ENCODE assay signal across 19 cellular contexts in the genomic region with DNA sequence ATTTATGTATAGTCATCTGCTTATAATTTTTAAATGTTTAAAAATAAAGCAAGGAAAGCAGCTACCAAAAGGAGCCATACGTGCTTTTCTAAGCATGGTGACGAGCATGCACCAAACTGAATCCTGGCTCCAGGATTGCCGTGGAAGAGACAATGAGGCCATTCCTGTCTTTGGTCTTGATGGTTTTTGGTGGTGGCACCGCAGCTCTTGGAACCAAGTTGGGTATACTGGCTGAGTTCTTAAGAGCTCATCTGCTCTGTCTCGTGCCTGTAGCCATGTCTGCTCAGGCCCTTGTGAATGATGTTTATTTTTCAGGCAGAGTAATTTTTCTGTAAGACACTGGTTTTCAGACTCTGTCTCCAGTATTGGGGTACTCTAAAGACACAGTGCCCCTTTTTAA.
DNase-seq lines count a peak whose midpoint lies in the region; ATAC-seq and TF ChIP-seq lines count a peak whose summit lies in the region.
"Had no signal": no experiment of that assay in that cellular context is flagged by ENCODE, and none has a peak within 500 bp of the region (broad histone marks: within the 10 kb centered on the region; RNA-seq: fewer than 3 reads in every experiment).

No MANE protein-coding gene starts in this region.

- no peaks in the 10 kb centered on the region for H3K27me3 ChIP-seq in right atrium auricular region
- no peaks in the 10 kb centered on the region for H3K27me3 ChIP-seq in esophagus squamous epithelium
- no peaks in the 10 kb centered on the region for H3K27me3 ChIP-seq in smooth muscle cell (ENCODE audit: low read depth)
- no peaks in the 10 kb centered on the region for H3K27me3 ChIP-seq in vagina
- no peaks in the 10 kb centered on the region for H3K27me3 ChIP-seq in GM23338 (ENCODE audit: insufficient read depth)

- TF ChIP-seq POLR2A in esophagus squamous epithelium (IDR thresholded peaks at IDR 0.05) = no peak
- TF ChIP-seq POLR2A in vagina (IDR thresholded peaks at IDR 0.05) = no peak

- H3K4me3 Mint-ChIP-seq in GM23338 = no peak overlapping the region
- H3K4me3 Mint-ChIP-seq: CD4-positive, CD25-positive, alpha-beta regulatory T cell had no signal

- H3K9me2 ChIP-seq in GM23338 (ENCODE audit: insufficient read depth) = no peaks in the 10 kb centered on the region

- H3K9me3 Mint-ChIP-seq in GM23338 = no peaks in the 10 kb centered on the region
- H3K9me3 Mint-ChIP-seq: CD4-positive, CD25-positive, alpha-beta regulatory T cell had no signal

- peaks cover 15% of the 10 kb centered on the region for H3K4me1 Mint-ChIP-seq in GM23338

- H3K79me2 ChIP-seq in smooth muscle cell (ENCODE audit: low read depth) = peaks cover 100% of the 10 kb centered on the region
- H3K79me2 ChIP-seq in GM23338 (replicated peaks; ENCODE audit: insufficient read depth) = no peaks in the 10 kb centered on the region

- H3K4me3 ChIP-seq in right atrium auricular region = no peak overlapping the region
- no peak overlapping the region for H3K4me3 ChIP-seq in esophagus squamous epithelium
- no peak overlapping the region for H3K4me3 ChIP-seq in smooth muscle cell
- no peak overlapping the region for H3K4me3 ChIP-seq in vagina
- no peak overlapping the region for H3K4me3 ChIP-seq in GM23338
- H3K4me3 ChIP-seq: GM12878, K562 had no signal

- H3K4me2 ChIP-seq in smooth muscle cell (peak overlapping the region; percentile 3), GM23338 (no peak overlapping the region)

- H3K36me3 Mint-ChIP-seq in GM23338 (ENCODE audit: low read depth) = no peaks in the 10 kb centered on the region

- no peak overlapping the region for H3K27ac Mint-ChIP-seq in GM23338
- H3K27ac Mint-ChIP-seq: CD4-positive, CD25-positive, alpha-beta regulatory T cell had no signal

- WGBS in esophagus squamous epithelium, 2 donors = 55 to 76% methylated on average over 5 of the region's 5 CpGs
- 95% methylated on average over 5 of the region's 5 CpGs for WGBS in smooth muscle cell (ENCODE audit: low lambda C conversion rate)

- no peak overlapping the region for H3K9ac ChIP-seq in smooth muscle cell (ENCODE audit: low read depth)

- H3F3A ChIP-seq in smooth muscle cell (ENCODE audit: low read depth) (peaks cover 13% of the 10 kb centered on the region), GM23338 (replicated peaks; ENCODE audit: low read depth) (no peaks in the 10 kb centered on the region)

- H4K20me1 ChIP-seq in smooth muscle cell (ENCODE audit: low read depth) (peaks cover 100% of the 10 kb centered on the region), GM23338 (replicated peaks; ENCODE audit: insufficient read depth) (no peaks in the 10 kb centered on the region; the same call in 1 of the 2 replicates)

- H3K4me1 ChIP-seq in right atrium auricular region = peaks cover 0 to 97% of the 10 kb centered on the region in 2 donors
- peaks cover 18 to 100% (median 93%) of the 10 kb centered on the region in 3 donors for H3K4me1 ChIP-seq in esophagus squamous epithelium
- H3K4me1 ChIP-seq in smooth muscle cell (ENCODE audit: low read depth) = no peaks in the 10 kb centered on the region
- peaks cover 98% of the 10 kb centered on the region for H3K4me1 ChIP-seq in vagina
- peaks cover 11% of the 10 kb centered on the region for H3K4me1 ChIP-seq in GM23338 (ENCODE audit: insufficient read depth)

- H3K27ac ChIP-seq in right atrium auricular region (peak overlapping the region; percentile 47 to 58), esophagus squamous epithelium (peak overlapping the region; percentile 67 to 97 (median 80)), smooth muscle cell (ENCODE audit: low read depth) (peak overlapping the region; percentile 78), vagina (peak overlapping the region; percentile 36), GM23338 (ENCODE audit: low read depth) (no peak overlapping the region)

- intact Hi-C loops in left ventricle myocardium superior (cut with micrococcal nuclease) = no loop called here
- intact Hi-C loops in esophagus squamous epithelium (cut with DNase I) = no loop called here
- intact Hi-C loops in vagina (cut with DNase I) = no loop called here

- DNase-seq in right atrium auricular region (ENCODE audit: low spot score) = no peak
- DNase-seq in left ventricle myocardium superior = no peak
- DNase-seq in esophagus squamous epithelium (lab: John Stamatoyannopoulos, UW) = no peak
- no peak for DNase-seq in smooth muscle cell (lab: John Stamatoyannopoulos, UW; ENCODE audit: unreplicated experiment)
- peak; percentile 4 to 52 for DNase-seq in vagina (ENCODE audit: extremely low spot score in 2 of 2)
- DNase-seq in COLO668 (lab: John Stamatoyannopoulos, UW; ENCODE audit: unreplicated experiment) = no peak
- no peak for DNase-seq in GM23338 (ENCODE audit: low spot score)
- DNase-seq: CD4-positive, CD25-positive, alpha-beta regulatory T cell; DMS79; NCI-H1048; NCI-H2107; NCI-H226; NCI-H526; NK-92 treated with Interleukin-12 subunit alpha and Interleukin-12 subunit beta, amount 100 ng/mL, for 24 hours; OCI-M1; RPMI8226 had no signal

- ATAC-seq in left ventricle myocardium superior (no peak), GM23338 (no peak), HG03439 (IDR thresholded peaks at IDR 0.05; ENCODE audit: unreplicated experiment) (no peak)
- ATAC-seq: GM12878, K562 had no signal

- H2AFZ ChIP-seq in smooth muscle cell (ENCODE audit: low read depth) (no peak overlapping the region), GM23338 (no peak overlapping the region)

- TF ChIP-seq CTCF in right atrium auricular region (IDR thresholded peaks at IDR 0.05) (no peak), esophagus squamous epithelium (IDR thresholded peaks at IDR 0.05) (no peak), smooth muscle cell (IDR thresholded peaks at IDR 0.05; ENCODE audit: borderline replicate concordance, insufficient read depth, poor library complexity, severe bottlenecking) (no peak), vagina (IDR thresholded peaks at IDR 0.05) (no peak), GM23338 (conservative IDR thresholded peaks at IDR 0.05; ENCODE audit: low read depth in 2 of 2) (no peak)

- H3K36me3 ChIP-seq in right atrium auricular region = peaks cover 63% of the 10 kb centered on the region
- peaks cover 0 to 99% (median 8%) of the 10 kb centered on the region in 3 donors for H3K36me3 ChIP-seq in esophagus squamous epithelium
- peaks cover 4% of the 10 kb centered on the region for H3K36me3 ChIP-seq in smooth muscle cell (ENCODE audit: low read depth)
- no peaks in the 10 kb centered on the region for H3K36me3 ChIP-seq in vagina
- H3K36me3 ChIP-seq in GM23338 (ENCODE audit: insufficient read depth) = no peaks in the 10 kb centered on the region

- H3K9me3 ChIP-seq in right atrium auricular region = no peaks in the 10 kb centered on the region
- no peaks in the 10 kb centered on the region for H3K9me3 ChIP-seq in esophagus squamous epithelium
- no peaks in the 10 kb centered on the region for H3K9me3 ChIP-seq in smooth muscle cell (replicated peaks; ENCODE audit: low read depth)
- no peaks in the 10 kb centered on the region for H3K9me3 ChIP-seq in vagina

- peaks cover 3% of the 10 kb centered on the region for H3K27me3 Mint-ChIP-seq in GM23338 (ENCODE audit: insufficient read depth, low read depth, poor library complexity)
- H3K27me3 Mint-ChIP-seq: CD4-positive, CD25-positive, alpha-beta regulatory T cell had no signal

TF ChIP-seq in GM23338, 12 proteins besides CTCF, POLR2A, EP300 and RAD21 (continues in another document):
- TF ChIP-seq EZH2 (IDR thresholded peaks at IDR 0.05; ENCODE audit: low read depth, unreplicated experiment) (no peak), POLR2AphosphoS5 (IDR thresholded peaks at IDR 0.05; ENCODE audit: low read depth) (no peak), ZNF331 (CRISPR knock-in tag; IDR thresholded peaks at IDR 0.05; ENCODE audit: low read depth) (no peak), JUNB (IDR thresholded peaks at IDR 0.05; ENCODE audit: unreplicated experiment) (no peak), CREB1 (CRISPR knock-in tag; IDR thresholded peaks at IDR 0.05; ENCODE audit: low read depth) (no peak), STAT1 (IDR thresholded peaks at IDR 0.05; ENCODE audit: unreplicated experiment) (no peak)
- TF ChIP-seq, protein P1, sequence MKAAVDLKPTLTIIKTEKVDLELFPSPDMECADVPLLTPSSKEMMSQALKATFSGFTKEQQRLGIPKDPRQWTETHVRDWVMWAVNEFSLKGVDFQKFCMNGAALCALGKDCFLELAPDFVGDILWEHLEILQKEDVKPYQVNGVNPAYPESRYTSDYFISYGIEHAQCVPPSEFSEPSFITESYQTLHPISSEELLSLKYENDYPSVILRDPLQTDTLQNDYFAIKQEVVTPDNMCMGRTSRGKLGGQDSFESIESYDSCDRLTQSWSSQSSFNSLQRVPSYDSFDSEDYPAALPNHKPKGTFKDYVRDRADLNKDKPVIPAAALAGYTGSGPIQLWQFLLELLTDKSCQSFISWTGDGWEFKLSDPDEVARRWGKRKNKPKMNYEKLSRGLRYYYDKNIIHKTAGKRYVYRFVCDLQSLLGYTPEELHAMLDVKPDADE (IDR thresholded peaks at IDR 0.05) = no peak

Comparison
In these comparisons a context has a peak if more than half of its experiments do, and no peak if none do; other contexts are left out.
1. DNase-seq: peak in vagina (2 of 2); none in right atrium auricular region (single experiment), left ventricle myocardium superior (single experiment), esophagus squamous epithelium (single experiment), smooth muscle cell (single experiment), COLO668 (single experiment) and GM23338 (single experiment).